ENCODE assay signal across 8 cellular contexts in genomic region chr7:2521952-2522591, GRCh38. TPM values are rescaled to one million over a fixed set of nuclear protein-coding genes. Genes with fewer than 3 reads are reported as not detected.
DNase-seq lines count a peak whose midpoint lies in the region; ATAC-seq and TF ChIP-seq lines count a peak whose summit lies in the region.

No MANE protein-coding gene starts in this region.

- no peak for TF ChIP-seq CTCF in CD8-positive, alpha-beta T cell (IDR thresholded peaks at IDR 0.05)
- TF ChIP-seq CTCF in NB4 (IDR thresholded peaks at IDR 0.05; ENCODE audit: low read depth, low read length) = no peak

- H3K4me1 Mint-ChIP-seq in CD8-positive, alpha-beta T cell (ENCODE audit: low read depth) = peaks cover 58% of the 10 kb centered on the region
- H3K4me1 Mint-ChIP-seq in activated T-cell treated with anti-CD3 and anti-CD28 coated beads, Interleukin-2, amount 50 U/mL, for 4 hours (ENCODE audit: low read depth) = peaks cover 48% of the 10 kb centered on the region

- ATAC-seq in CD8-positive, alpha-beta T cell = peak; percentile 60
- ATAC-seq in activated T-cell treated with anti-CD3 and anti-CD28 coated beads, Interleukin-2, amount 50 U/mL, for 4 hours = peak; percentile 51 to 56
- ATAC-seq in GM21723 (IDR thresholded peaks at IDR 0.05; ENCODE audit: unreplicated experiment) (no peak), HG02759 (IDR thresholded peaks at IDR 0.05; ENCODE audit: unreplicated experiment) (no peak)

- H3K4me3 Mint-ChIP-seq in CD8-positive, alpha-beta T cell = peak overlapping the region; percentile 96
- peak overlapping the region; percentile 90 for H3K4me3 Mint-ChIP-seq in activated T-cell treated with anti-CD3 and anti-CD28 coated beads, Interleukin-2, amount 50 U/mL, for 4 hours

- peak overlapping the region; percentile 87 for H3K4me2 ChIP-seq in skeletal muscle satellite cell (ENCODE audit: low read length)

- CTCF ChIA-PET in CD8-positive, alpha-beta T cell (lab: Charles Lee) = interaction anchor here (1.2 to 2.4 kb wide), 2 partner anchors 12 to 53 kb away, joined by 5 to 7 read pairs; no protein-coding TSS in a partner anchor

- H3K9ac ChIP-seq in skeletal muscle satellite cell (ENCODE audit: low read depth, low read length) = peak overlapping the region; percentile 56

- POLR2A ChIA-PET in CD8-positive, alpha-beta T cell (lab: Charles Lee) = interaction anchor here (1.6 to 6.6 kb wide), 4 partner anchors 8 to 37 kb away, joined by 3 to 65 read pairs (median 6); partner anchors contain the start of gene IQCE

- peak; percentile 45 to 88 (median 71) for DNase-seq in CD8-positive, alpha-beta T cell
- DNase-seq in NB4 (ENCODE audit: low read depth) (peak; percentile 77), glomerular visceral epithelial cell (ENCODE audit: extremely low spot score) (peak; percentile 86), HuH-7 (ENCODE audit: low spot score) (no peak)
- DNase-seq in activated T-cell treated with anti-CD3 and anti-CD28 coated beads, Interleukin-2, amount 50 U/mL, for 4 hours = peak; percentile 73

- peaks cover 63% of the 10 kb centered on the region for H3K4me1 ChIP-seq in CD8-positive, alpha-beta T cell (ENCODE audit: insufficient read depth, low read length)
- H3K4me1 ChIP-seq in skeletal muscle satellite cell (ENCODE audit: control insufficient read depth, insufficient read depth, low read length) = peaks cover 61% of the 10 kb centered on the region

- H3K9me3 Mint-ChIP-seq in CD8-positive, alpha-beta T cell = no peaks in the 10 kb centered on the region
- no peaks in the 10 kb centered on the region for H3K9me3 Mint-ChIP-seq in activated T-cell treated with anti-CD3 and anti-CD28 coated beads, Interleukin-2, amount 50 U/mL, for 4 hours

- no peaks in the 10 kb centered on the region for H3K27me3 ChIP-seq in CD8-positive, alpha-beta T cell (ENCODE audit: insufficient read depth, low read length)
- no peaks in the 10 kb centered on the region for H3K27me3 ChIP-seq in skeletal muscle satellite cell (ENCODE audit: control insufficient read depth, insufficient read depth, low read length)

- no peaks in the 10 kb centered on the region for H3K27me3 Mint-ChIP-seq in CD8-positive, alpha-beta T cell (ENCODE audit: low read depth)
- no peaks in the 10 kb centered on the region for H3K27me3 Mint-ChIP-seq in activated T-cell treated with anti-CD3 and anti-CD28 coated beads, Interleukin-2, amount 50 U/mL, for 4 hours (ENCODE audit: low read depth)

- TF ChIP-seq POLR2A in NB4 (IDR thresholded peaks at IDR 0.05; ENCODE audit: extremely low read depth, insufficient read length) = no peak

- peak overlapping the region; percentile 100 for H3K4me3 ChIP-seq in CD8-positive, alpha-beta T cell (ENCODE audit: low read depth, low read length)
- H3K4me3 ChIP-seq in NB4 (ENCODE audit: low read depth, low read length) = peak overlapping the region; percentile 36
- H3K4me3 ChIP-seq in skeletal muscle satellite cell (ENCODE audit: low read length) = peak overlapping the region; percentile 73

- intact Hi-C loops in CD8-positive, alpha-beta T cell (cut with DNase I, micrococcal nuclease) = loop anchor here (1.0 to 2.0 kb wide), 2 partner anchors 8 to 33 kb away; partner anchors contain the start of gene BRAT1 (in 1 of the 2)

- H3K36me3 Mint-ChIP-seq in CD8-positive, alpha-beta T cell = peaks cover 34% of the 10 kb centered on the region
- H3K36me3 Mint-ChIP-seq in activated T-cell treated with anti-CD3 and anti-CD28 coated beads, Interleukin-2, amount 50 U/mL, for 4 hours (ENCODE audit: insufficient read depth) = peaks cover 2% of the 10 kb centered on the region

- H3K27ac Mint-ChIP-seq in CD8-positive, alpha-beta T cell = peak overlapping the region; percentile 92

- H3K9me3 ChIP-seq in CD8-positive, alpha-beta T cell (ENCODE audit: low read length) = no peaks in the 10 kb centered on the region
- no peaks in the 10 kb centered on the region for H3K9me3 ChIP-seq in skeletal muscle satellite cell (replicated peaks; ENCODE audit: low read length)

- H3K36me3 ChIP-seq in CD8-positive, alpha-beta T cell (ENCODE audit: insufficient read depth, low read length) = peaks cover 10% of the 10 kb centered on the region
- peaks cover 15% of the 10 kb centered on the region for H3K36me3 ChIP-seq in skeletal muscle satellite cell (ENCODE audit: insufficient read depth, low read length)

- peak overlapping the region; percentile 45 for H3K27ac ChIP-seq in CD8-positive, alpha-beta T cell (ENCODE audit: low read depth, low read length)

RNA-seq across cellular contexts. Expression of gene LFNG, which starts 2.5 kb away (rescaled TPM):
- 100 to 1,000 TPM; 137 to 140 TPM for total RNA-seq in CD8-positive, alpha-beta T cell
- total RNA-seq in activated T-cell treated with anti-CD3 and anti-CD28 coated beads, Interleukin-2, amount 50 U/mL, for 4 hours = 10 to 100 TPM; 16.1 to 17.7 (median 17.7) TPM
- total RNA-seq in skeletal muscle satellite cell (2012; rRNA removed) = 1.3 and 2.0 TPM in 2 replicates

RNA-seq across cellular contexts. Expression of gene BRAT1, which starts 33.3 kb away (rescaled TPM):
- total RNA-seq in CD8-positive, alpha-beta T cell = 10 to 100 TPM; 18.9 to 20.6 TPM
- 10 to 100 TPM; 40.7 to 55.0 (median 42.6) TPM for total RNA-seq in activated T-cell treated with anti-CD3 and anti-CD28 coated beads, Interleukin-2, amount 50 U/mL, for 4 hours
- total RNA-seq in skeletal muscle satellite cell (2012; rRNA removed) = 25.3 and 31.0 TPM in 2 replicates

RNA-seq across cellular contexts. Expression of gene IQCE, which starts 36.7 kb away (rescaled TPM):
- 1 to 10 TPM; 3.3 to 4.8 TPM for total RNA-seq in CD8-positive, alpha-beta T cell
- 10 to 100 TPM in 1 of 3 donors, 1 to 10 TPM in 2; 8.9 to 10.4 (median 9.0) TPM for total RNA-seq in activated T-cell treated with anti-CD3 and anti-CD28 coated beads, Interleukin-2, amount 50 U/mL, for 4 hours
- total RNA-seq in skeletal muscle satellite cell (2012; rRNA removed) = 6.8 and 9.6 TPM in 2 replicates

RNA-seq across cellular contexts. Expression of gene GRIFIN, which starts 45.9 kb away (rescaled TPM):
- not detected for total RNA-seq in CD8-positive, alpha-beta T cell
- total RNA-seq in activated T-cell treated with anti-CD3 and anti-CD28 coated beads, Interleukin-2, amount 50 U/mL, for 4 hours = not detected
- total RNA-seq in skeletal muscle satellite cell (2012; rRNA removed) = not detected in 2 replicates

Comparison
In these comparisons a context has a peak if more than half of its experiments do, and no peak if none do; other contexts are left out.
1. ATAC-seq: peak in CD8-positive, alpha-beta T cell (single experiment) and activated T-cell treated with anti-CD3 and anti-CD28 coated beads, Interleukin-2, amount 50 U/mL, for 4 hours (2 of 2); none in GM21723 (single experiment) and HG02759 (single experiment).
2. H3K4me3 ChIP-seq: peak in every context shown above with its lines; median percentile 100 in CD8-positive, alpha-beta T cell; 73 in skeletal muscle satellite cell; 36 in NB4.
3. RNA of gene LFNG, which starts 2.5 kb away (total RNA-seq): 137 to 140 TPM in CD8-positive, alpha-beta T cell; 16.1 to 17.7 TPM in activated T-cell treated with anti-CD3 and anti-CD28 coated beads, Interleukin-2, amount 50 U/mL, for 4 hours; every median in the first group is over 4 times any median in the second.